14 cellular contexts compared by ENCODE assay signal in the genomic region with DNA sequence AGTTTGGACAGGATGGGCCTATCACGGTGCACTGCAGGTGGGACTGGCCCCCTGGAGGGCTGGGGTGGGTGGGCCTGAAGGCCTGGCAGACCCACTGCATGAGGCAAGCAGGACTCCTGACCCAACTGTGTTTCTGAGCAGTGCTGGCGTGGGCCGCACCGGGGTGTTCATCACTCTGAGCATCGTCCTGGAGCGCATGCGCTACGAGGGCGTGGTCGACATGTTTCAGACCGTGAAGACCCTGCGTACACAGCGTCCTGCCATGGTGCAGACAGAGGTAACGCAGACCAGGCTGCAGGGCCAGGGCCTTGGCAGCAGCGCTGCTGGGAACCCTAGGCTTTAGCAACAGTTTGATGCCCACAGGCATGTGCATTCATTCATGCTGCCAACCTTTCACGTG.
"Had no signal": no experiment of that assay in that cellular context is flagged by ENCODE, and none has a peak within 500 bp of the region (broad histone marks: within the 10 kb centered on the region; RNA-seq: fewer than 3 reads in every experiment).

No MANE protein-coding gene starts in this region.

- ATAC-seq: natural killer cell treated with Interleukin-12 subunit alpha and Interleukin-12 subunit beta and Interleukin-15 and Interleukin-18, amount 100 ng/mL, for 72 hours had no signal

- H2AFZ ChIP-seq: hepatocyte had no signal

- DNase-seq: cerebellar nuclear complex; colonic mucosa; dermis blood vessel endothelial cell; effector CD4-positive, alpha-beta T cell; foreskin melanocyte; kidney glomerular epithelial cell; sigmoid colon; stimulated activated CD4-positive, alpha-beta T cell treated with anti-CD3 and anti-CD28 coated beads, Interleukin-12 subunit alpha, Interleukin-12 subunit beta, amount 100 ng/mL, for 4 hours; stimulated activated naive CD4-positive, alpha-beta T cell; tibial artery had no signal

- H3K27ac ChIP-seq: colonic mucosa, hepatocyte, sigmoid colon, skin epidermis, suprapubic skin, tibial artery had no signal

- H3K9me3 ChIP-seq: colonic mucosa, sigmoid colon, suprapubic skin, tibial artery had no signal

- H3K4me2 ChIP-seq: hepatocyte had no signal

- H3K4me3 ChIP-seq: colonic mucosa, hepatocyte, sigmoid colon, skin epidermis, suprapubic skin, tibial artery had no signal

- H3K4me1 ChIP-seq: colonic mucosa, sigmoid colon, suprapubic skin, tibial artery had no signal

- H3K79me2 ChIP-seq: hepatocyte had no signal

- H3K27me3 ChIP-seq: colonic mucosa, hepatocyte, sigmoid colon, suprapubic skin, tibial artery had no signal
